Comparison of ENCODE assay signal across 8 cellular contexts in the genomic region with DNA sequence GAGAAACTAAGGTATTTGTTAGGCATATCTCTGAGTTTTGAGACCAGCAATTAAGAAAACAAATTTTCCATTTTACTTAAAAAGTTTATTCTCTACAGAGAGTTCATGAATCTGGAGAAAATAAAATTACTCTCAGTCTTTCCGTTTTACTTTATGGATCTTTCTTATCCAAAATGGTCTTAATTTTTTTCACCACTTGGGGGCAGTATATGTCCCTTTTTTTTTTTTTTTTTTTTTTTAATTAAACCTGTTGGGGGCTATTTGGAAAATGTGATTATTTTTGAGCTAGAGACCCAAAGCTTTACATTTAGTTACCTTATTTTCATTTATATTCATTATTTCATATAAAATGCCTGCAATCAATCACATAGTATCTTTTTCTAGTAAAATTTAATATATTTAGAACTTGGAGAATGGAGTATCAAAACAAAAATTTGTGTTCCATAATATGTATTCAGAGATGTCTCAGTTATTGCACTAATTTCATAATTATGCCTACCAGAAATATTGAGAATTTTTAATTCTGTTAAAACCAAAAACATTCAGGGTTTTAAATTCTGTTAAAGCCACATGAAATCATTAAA. TPM values are rescaled to one million over a fixed set of nuclear protein-coding genes. Genes with fewer than 3 reads are reported as not detected.
DNase-seq lines count a peak whose midpoint lies in the region; ATAC-seq and TF ChIP-seq lines count a peak whose summit lies in the region.

No MANE protein-coding gene starts in this region.

- H3K4me3 Mint-ChIP-seq in CD8-positive, alpha-beta T cell, result no peak overlapping the region

- no peak overlapping the region for H3K9ac ChIP-seq in KMS-11
- no peak overlapping the region for H3K9ac ChIP-seq in mammary epithelial cell (ENCODE audit: insufficient read depth, low read length)

- H3K4me2 ChIP-seq in KMS-11 (no peak overlapping the region), mammary epithelial cell (ENCODE audit: insufficient read depth, low read depth, low read length) (no peak overlapping the region)

- no peak overlapping the region for H3K27ac Mint-ChIP-seq in CD8-positive, alpha-beta T cell

- H3K4me1 Mint-ChIP-seq in CD8-positive, alpha-beta T cell (ENCODE audit: low read depth), result peaks cover 4% of the 10 kb centered on the region

- H3K27ac ChIP-seq in CD8-positive, alpha-beta T cell (ENCODE audit: low read depth, low read length), result no peak overlapping the region
- H3K27ac ChIP-seq in KMS-11 (no peak overlapping the region), mammary epithelial cell (ENCODE audit: insufficient read depth, low read depth, low read length) (no peak overlapping the region)

- no peaks in the 10 kb centered on the region for H3K9me3 Mint-ChIP-seq in CD8-positive, alpha-beta T cell

- no peaks in the 10 kb centered on the region for H3K27me3 ChIP-seq in CD8-positive, alpha-beta T cell (ENCODE audit: insufficient read depth, low read length)
- H3K27me3 ChIP-seq in KMS-11 (ENCODE audit: insufficient read depth, low read depth), result no peaks in the 10 kb centered on the region
- no peaks in the 10 kb centered on the region for H3K27me3 ChIP-seq in mammary epithelial cell (ENCODE audit: insufficient read depth, low read length)

- no peaks in the 10 kb centered on the region for H3K9me3 ChIP-seq in CD8-positive, alpha-beta T cell (ENCODE audit: low read length)
- H3K9me3 ChIP-seq in mammary epithelial cell (replicated peaks; ENCODE audit: insufficient read depth, low read length), result peaks cover 2% of the 10 kb centered on the region
- no peaks in the 10 kb centered on the region for H3K9me3 ChIP-seq in mucosa of descending colon

- peak; percentile 89 for TF ChIP-seq CTCF in CD8-positive, alpha-beta T cell (IDR thresholded peaks at IDR 0.05)
- TF ChIP-seq CTCF in KMS-11 (conservative IDR thresholded peaks at IDR 0.05; ENCODE audit: low read depth, low read length), result peak; percentile 64; the same call in 1 of the 2 replicates
- TF ChIP-seq CTCF in mammary epithelial cell (conservative IDR thresholded peaks at IDR 0.05 in 1 of 2, IDR thresholded peaks at IDR 0.05 in 1 of 2; ENCODE audit: extremely low read depth in 1 of 2, insufficient read depth in 1 of 2, low read depth in 1 of 2, low read length in 2 of 2), result peak; percentile 40 to 45
- TF ChIP-seq CTCF in mucosa of descending colon (IDR thresholded peaks at IDR 0.05), result peak; percentile 26

- in situ Hi-C loops in mammary epithelial cell (cut with MboI; ENCODE audit: low sequenced_read_pairs in 2 of 2), result loop anchor here in 1 of 2 donors (5.0 kb wide), 1 partner anchor 898 kb away; no protein-coding TSS in a partner anchor

- dilution Hi-C loops in mammary epithelial cell (cut with HindIII; ENCODE audit: low sequenced_read_pairs), result no loop called here

- no TSS peak for BruUV-seq in mammary epithelial cell (replicated peaks; lab: Mats Ljungman, UMichigan)

- no peaks in the 10 kb centered on the region for H3K27me3 Mint-ChIP-seq in CD8-positive, alpha-beta T cell (ENCODE audit: low read depth)

- peak; percentile 36 for ATAC-seq in CD8-positive, alpha-beta T cell
- no peak for ATAC-seq in mucosa of descending colon
- ATAC-seq in HG02623 (IDR thresholded peaks at IDR 0.05; ENCODE audit: unreplicated experiment), result no peak
- ATAC-seq in HG03175 (IDR thresholded peaks at IDR 0.05; ENCODE audit: unreplicated experiment), result no peak

- peaks cover 46% of the 10 kb centered on the region for H3K36me3 Mint-ChIP-seq in CD8-positive, alpha-beta T cell

- no peaks in the 10 kb centered on the region for H3K4me1 ChIP-seq in CD8-positive, alpha-beta T cell (ENCODE audit: insufficient read depth, low read length)
- no peaks in the 10 kb centered on the region for H3K4me1 ChIP-seq in KMS-11 (ENCODE audit: low read depth, poor library complexity, severe bottlenecking)
- no peaks in the 10 kb centered on the region for H3K4me1 ChIP-seq in mammary epithelial cell (ENCODE audit: insufficient read depth, low read length)
- no peaks in the 10 kb centered on the region for H3K4me1 ChIP-seq in mucosa of descending colon (ENCODE audit: low read depth)

- intact Hi-C loops in CD8-positive, alpha-beta T cell (cut with DNase I, micrococcal nuclease), result loop anchor here (1.0 to 2.0 kb wide), 2 partner anchors 899 to 900 kb away; no protein-coding TSS in a partner anchor
- intact Hi-C loops in mammary epithelial cell (cut with micrococcal nuclease), result no loop called here
- intact Hi-C loops in mucosa of descending colon (cut with DNase I, micrococcal nuclease), result no loop called here

- no peak for DNase-seq in CD8-positive, alpha-beta T cell
- peak; percentile 5 for DNase-seq in mammary epithelial cell
- DNase-seq in mucosa of descending colon, result no peak
- DNase-seq in activated CD8-positive, alpha-beta memory T cell treated with anti-CD3 and anti-CD28 coated beads, Interleukin-2, amount 50 U/mL, for 48 hours, result no peak
- no peak for DNase-seq in activated T-cell treated with anti-CD3 and anti-CD28 coated beads, Interleukin-2, amount 50 U/mL, for 1 hour

- H3K79me2 ChIP-seq in KMS-11 (ENCODE audit: insufficient read depth, low read depth) (no peaks in the 10 kb centered on the region), mammary epithelial cell (ENCODE audit: insufficient read depth, low read length) (no peaks in the 10 kb centered on the region)

- H3K36me3 ChIP-seq in CD8-positive, alpha-beta T cell (ENCODE audit: insufficient read depth, low read length), result no peaks in the 10 kb centered on the region
- H3K36me3 ChIP-seq in KMS-11 (ENCODE audit: insufficient read depth), result no peaks in the 10 kb centered on the region
- peaks cover 4% of the 10 kb centered on the region for H3K36me3 ChIP-seq in mammary epithelial cell (ENCODE audit: insufficient read depth, low read length)
- no peaks in the 10 kb centered on the region for H3K36me3 ChIP-seq in mucosa of descending colon (ENCODE audit: low read depth)

- POLR2A ChIA-PET in CD8-positive, alpha-beta T cell (lab: Charles Lee), result no interaction called here

- 0% methylated on average over 1 of the region's 1 CpG for WGBS in mammary epithelial cell (ENCODE audit: low coverage, missing lambda C conversion rate)

- H2AFZ ChIP-seq in KMS-11 (ENCODE audit: low read depth), result no peak overlapping the region
- no peak overlapping the region for H2AFZ ChIP-seq in mammary epithelial cell (ENCODE audit: low read depth, low read length)

- H4K20me1 ChIP-seq in KMS-11 (ENCODE audit: insufficient read depth) (no peaks in the 10 kb centered on the region), mammary epithelial cell (ENCODE audit: insufficient read depth, low read length) (no peaks in the 10 kb centered on the region)

- H3K4me3 ChIP-seq in CD8-positive, alpha-beta T cell (ENCODE audit: low read depth, low read length), result no peak overlapping the region
- H3K4me3 ChIP-seq in KMS-11 (IDR thresholded peaks at IDR 0.05; ENCODE audit: insufficient read depth, low read depth, low read length), result no peak overlapping the region
- H3K4me3 ChIP-seq in mammary epithelial cell (replicated peaks in 1 of 3; ENCODE audit: insufficient read depth in 1 of 3, low read depth in 2 of 3, low read length in 3 of 3), result no peak overlapping the region
- no peak overlapping the region for H3K4me3 ChIP-seq in mucosa of descending colon

- CTCF ChIA-PET in CD8-positive, alpha-beta T cell (lab: Charles Lee), result interaction anchor here (1.1 kb wide), 1 partner anchor 9 kb away, joined by 3 read pairs; no protein-coding TSS in a partner anchor
- CTCF ChIA-PET in mammary epithelial cell (lab: Charles Lee; ENCODE audit: low non-redundant PET), result no interaction called here

RNA-seq across cellular contexts. Expression of gene PIBF1, which starts 27.1 kb away (rescaled TPM):
- total RNA-seq in CD8-positive, alpha-beta T cell, result 10 to 100 TPM; 13.1 to 14.3 TPM
- total RNA-seq in mammary epithelial cell (10 to 100 TPM; 10.2 to 16.3 TPM), mucosa of descending colon (10 to 100 TPM; 18.5 to 24.6 (median 20.4) TPM)
- 4.4 TPM for polyA plus RNA-seq in mammary epithelial cell
- 0.47 TPM for polyA minus RNA-seq in mammary epithelial cell

RNA-seq across cellular contexts. Expression of gene DIS3, which starts 27.3 kb away (rescaled TPM):
- total RNA-seq in CD8-positive, alpha-beta T cell, result 10 to 100 TPM; 60.8 to 64.5 TPM
- 10 to 100 TPM; 38.7 to 42.1 TPM for total RNA-seq in mammary epithelial cell
- polyA plus RNA-seq in mammary epithelial cell, result 19.6 TPM
- 34.1 TPM for polyA minus RNA-seq in mammary epithelial cell
- total RNA-seq in mucosa of descending colon, result 10 to 100 TPM; 18.5 to 22.2 (median 20.8) TPM

Comparison
In these comparisons a context has a peak if more than half of its experiments do, and no peak if none do; other contexts are left out.
1. CTCF ChIP-seq: peak in every context shown above with its lines; median percentile 89 in CD8-positive, alpha-beta T cell; 64 in KMS-11; 42 in mammary epithelial cell; 26 in mucosa of descending colon.
2. intact Hi-C loops: an anchor here in CD8-positive, alpha-beta T cell (1.0 to 2.0 kb wide); none called in mammary epithelial cell and mucosa of descending colon.